Comparison of ENCODE assay signal across 9 cellular contexts in genomic region chr6:30493643-30494250, GRCh38. TPM values are rescaled to one million over a fixed set of nuclear protein-coding genes. Genes with fewer than 3 reads are reported as not detected.
DNase-seq lines count a peak whose midpoint lies in the region; ATAC-seq and TF ChIP-seq lines count a peak whose summit lies in the region.
"Had no signal": no experiment of that assay in that cellular context is flagged by ENCODE, and none has a peak within 500 bp of the region (broad histone marks: within the 10 kb centered on the region; RNA-seq: fewer than 3 reads in every experiment).

No MANE protein-coding gene starts in this region.

- intact Hi-C loops in natural killer cell (cut with micrococcal nuclease), result no loop called here

- H3K4me3 ChIP-seq in DOHH2 (ENCODE audit: low read length) (no peak overlapping the region), NB4 (ENCODE audit: low read depth, low read length) (no peak overlapping the region), coronary artery (no peak overlapping the region)

- H3K9me3 ChIP-seq in DOHH2 (ENCODE audit: control insufficient read depth, insufficient read depth, low read length), result no peaks in the 10 kb centered on the region

- peaks cover 19% of the 10 kb centered on the region; the same call in 1 of the 2 replicates for H4K20me1 ChIP-seq in DOHH2 (ENCODE audit: control insufficient read depth, insufficient read depth, low read depth, low read length)

- peaks cover 71% of the 10 kb centered on the region for H3K4me1 Mint-ChIP-seq in activated naive CD8-positive, alpha-beta T cell treated with anti-CD3 and anti-CD28 coated beads, Interleukin-2, amount 50 U/mL, for 24 hours
- H3K4me1 Mint-ChIP-seq in natural killer cell, result peaks cover 74 to 80% of the 10 kb centered on the region in 2 donors

- H3K27me3 ChIP-seq in DOHH2 (ENCODE audit: control insufficient read depth, low read length), result no peaks in the 10 kb centered on the region

- peaks cover 18% of the 10 kb centered on the region for H3K79me2 ChIP-seq in DOHH2 (ENCODE audit: control insufficient read depth, low read length)

- H3K36me3 Mint-ChIP-seq in activated naive CD8-positive, alpha-beta T cell treated with anti-CD3 and anti-CD28 coated beads, Interleukin-2, amount 50 U/mL, for 24 hours (ENCODE audit: low read depth), result peaks cover 56% of the 10 kb centered on the region
- H3K36me3 Mint-ChIP-seq in natural killer cell, result peaks cover 30% of the 10 kb centered on the region

- H3K9me2 ChIP-seq in DOHH2 (replicated peaks; ENCODE audit: control insufficient read depth, low read length), result no peaks in the 10 kb centered on the region

- no peak for DNase-seq in NB4 (ENCODE audit: low read depth)
- peak; percentile 68 for DNase-seq in activated naive CD8-positive, alpha-beta T cell treated with anti-CD3 and anti-CD28 coated beads, Interleukin-2, amount 50 U/mL, for 24 hours
- DNase-seq in natural killer cell, result no peak
- DNase-seq in coronary artery (ENCODE audit: low spot score), result no peak
- DNase-seq in NCI-H510A (lab: John Stamatoyannopoulos, UW), result no peak
- DNase-seq in medulla oblongata (ENCODE audit: extremely low spot score), result no peak
- no peak for DNase-seq in NCI-H2171 treated with DMSO at 0.1 percent for 48 hours (lab: John Stamatoyannopoulos, UW)
- DNase-seq: hypothalamus had no signal

- no peak for ATAC-seq in activated naive CD8-positive, alpha-beta T cell treated with anti-CD3 and anti-CD28 coated beads, Interleukin-2, amount 50 U/mL, for 24 hours
- ATAC-seq in natural killer cell, result no peak

- TF ChIP-seq CTCF in DOHH2 (IDR thresholded peaks at IDR 0.05; ENCODE audit: low read depth, low read length, poor library complexity, severe bottlenecking), result peak; percentile 66
- TF ChIP-seq CTCF in NB4 (IDR thresholded peaks at IDR 0.05; ENCODE audit: low read depth, low read length), result peak; percentile 40
- TF ChIP-seq CTCF in natural killer cell (IDR thresholded peaks at IDR 0.05), result peak; percentile 53
- no peak for TF ChIP-seq CTCF in coronary artery (IDR thresholded peaks at IDR 0.05)

- no peak for TF ChIP-seq POLR2A in NB4 (IDR thresholded peaks at IDR 0.05; ENCODE audit: extremely low read depth, insufficient read length)

- H3K4me1 ChIP-seq in DOHH2 (ENCODE audit: control insufficient read depth, low read length), result peaks cover 14% of the 10 kb centered on the region

- H3F3A ChIP-seq in DOHH2 (ENCODE audit: control insufficient read depth, insufficient read depth), result peaks cover 6% of the 10 kb centered on the region

- H3K27ac ChIP-seq in DOHH2 (ENCODE audit: low read depth, low read length), result no peak overlapping the region
- no peak overlapping the region for H3K27ac ChIP-seq in coronary artery

- H3K36me3 ChIP-seq in DOHH2 (ENCODE audit: control insufficient read depth, low read length), result peaks cover 38% of the 10 kb centered on the region

- no peaks in the 10 kb centered on the region for H3K9me3 Mint-ChIP-seq in activated naive CD8-positive, alpha-beta T cell treated with anti-CD3 and anti-CD28 coated beads, Interleukin-2, amount 50 U/mL, for 24 hours
- H3K9me3 Mint-ChIP-seq in natural killer cell, result no peaks in the 10 kb centered on the region

- peak overlapping the region; percentile 84 for H3K27ac Mint-ChIP-seq in activated naive CD8-positive, alpha-beta T cell treated with anti-CD3 and anti-CD28 coated beads, Interleukin-2, amount 50 U/mL, for 24 hours
- H3K27ac Mint-ChIP-seq in natural killer cell, result peak overlapping the region; percentile 88 to 96

- no peak overlapping the region for H3K4me2 ChIP-seq in DOHH2 (ENCODE audit: low read length)

- H3K27me3 Mint-ChIP-seq in activated naive CD8-positive, alpha-beta T cell treated with anti-CD3 and anti-CD28 coated beads, Interleukin-2, amount 50 U/mL, for 24 hours, result no peaks in the 10 kb centered on the region
- no peaks in the 10 kb centered on the region for H3K27me3 Mint-ChIP-seq in natural killer cell (ENCODE audit: low read depth in 2 of 2)

- peak overlapping the region; percentile 95 for H3K4me3 Mint-ChIP-seq in activated naive CD8-positive, alpha-beta T cell treated with anti-CD3 and anti-CD28 coated beads, Interleukin-2, amount 50 U/mL, for 24 hours
- peak overlapping the region; percentile 97 for H3K4me3 Mint-ChIP-seq in natural killer cell

RNA-seq across cellular contexts. Expression of gene HLA-E, which starts 4.4 kb away (rescaled TPM):
- total RNA-seq in natural killer cell, result 1,000 to 10,000 TPM; 1,807 to 2,048 (median 1,904) TPM
